ENCODE assay signal across 33 cellular contexts in genomic region chr7:77248154-77248553, GRCh38. TPM values are rescaled to one million over a fixed set of nuclear protein-coding genes. Genes with fewer than 3 reads are reported as not detected.
DNase-seq lines count a peak whose midpoint lies in the region; ATAC-seq, FAIRE-seq and TF ChIP-seq lines count a peak whose summit lies in the region.
"Had no signal": no experiment of that assay in that cellular context is flagged by ENCODE, and none has a peak within 500 bp of the region (broad histone marks: within the 10 kb centered on the region; RNA-seq: fewer than 3 reads in every experiment).

No MANE protein-coding gene starts in this region.

- H2AFZ ChIP-seq in HepG2 (ENCODE audit: low read length) (no peak overlapping the region), IMR-90 (replicated peaks; ENCODE audit: low read length, poor library complexity) (no peak overlapping the region)

- POLR2A ChIA-PET in HepG2 (lab: Yijun Ruan, JAX) = no interaction called here
- POLR2A ChIA-PET in IMR-90 (lab: Charles Lee; ENCODE audit: unreplicated experiment) = interaction anchor here (0.6 kb wide), 1 partner anchor 291 kb away, joined by 4 read pairs; no protein-coding TSS in a partner anchor

- no peaks in the 10 kb centered on the region for H3K79me1 ChIP-seq in IMR-90 (ENCODE audit: low read depth in 1 of 2, low read length in 2 of 2)

- DNase-seq in HepG2 (ENCODE audit: low spot score) = no peak
- DNase-seq in right lobe of liver = no peak
- no peak for DNase-seq in IMR-90
- DNase-seq: 8988T; ACHN; AML-193; BE2C; C1 segment of cervical spinal cord; Caco-2; Calu3; CD4-positive, alpha-beta memory T cell; CD4-positive, alpha-beta T cell; CD4-positive, CD25-positive, alpha-beta regulatory T cell; CD8-positive, alpha-beta memory T cell; CD8-positive, alpha-beta T cell; COR-L47; DMS 273 treated with DMSO at 0.1 percent for 48 hours; DMS153; DMS53; DMS79; DMS79 treated with DMSO at 0.1 percent for 48 hours; DND-41; EL had no signal

- CTCF ChIA-PET in HepG2 (lab: Yijun Ruan, JAX; ENCODE audit: low intra/inter-chr PET ratio, low total read pairs) (no interaction called here), IMR-90 (lab: Yijun Ruan, JAX) (interaction anchor here (0.9 to 2.1 kb wide), 4 partner anchors 9 to 84 kb away, joined by 4 to 19 read pairs (median 6); no protein-coding TSS in a partner anchor)

- peak overlapping the region; percentile 66; the same call in 1 of the 2 replicates for H2AK5ac ChIP-seq in IMR-90 (ENCODE audit: low read depth, low read length)

- H3K4me1 ChIP-seq in HepG2 (ENCODE audit: insufficient read depth, low read length) (peaks cover 27% of the 10 kb centered on the region), right lobe of liver (peaks cover 0 to 11% (median 0%) of the 10 kb centered on the region in 4 donors), IMR-90 (ENCODE audit: control insufficient read depth, insufficient read depth, low read length) (peaks cover 23% of the 10 kb centered on the region)
- H3K4me1 ChIP-seq: A549, BE2C, BLaER1 had no signal

- WGBS in HepG2 (ENCODE audit: low lambda C conversion rate) = 47% methylated on average over 3 of the region's 3 CpGs
- WGBS in right lobe of liver (ENCODE audit: insufficient coverage, low coverage, low lambda C conversion rate, missing lambda C conversion rate) = 77% methylated on average over 3 of the region's 3 CpGs
- WGBS in IMR-90 (ENCODE audit: extremely low coverage in 2 of 2, insufficient read length in 1 of 2), 2 experiments = no CpG with 5 or more reads among the region's 3 CpGs

- TF ChIP-seq EP300 in HepG2 (IDR thresholded peaks at IDR 0.05; ENCODE audit: low read depth in 2 of 2, low read length in 2 of 2) = no peak
- no peak for TF ChIP-seq EP300 in HepG2 (CRISPR knock-in tag; IDR thresholded peaks at IDR 0.05; ENCODE audit: borderline replicate concordance)

- H3K14ac ChIP-seq in IMR-90 (replicated peaks; ENCODE audit: low read depth, low read length) = no peak overlapping the region

- intact Hi-C loops in HepG2 (cut with micrococcal nuclease; ENCODE audit: unreplicated experiment) = no loop called here
- intact Hi-C loops in right lobe of liver (cut with DNase I) = no loop called here
- intact Hi-C loops in IMR-90 (cut with micrococcal nuclease) = no loop called here

- H3K4me3 ChIP-seq in HepG2 (replicated peaks in 1 of 3; ENCODE audit: insufficient read depth in 1 of 3, low read depth in 2 of 3, low read length in 3 of 3) (no peak overlapping the region), right lobe of liver (no peak overlapping the region), IMR-90 (ENCODE audit: insufficient read depth, low read depth, low read length) (no peak overlapping the region)
- H3K4me3 ChIP-seq: A549; BLaER1; BLaER1 treated with 17β-estradiol and CSF1 and Interleukin-3, amounts not matched to agents 10 nM and 100 nM had no signal

- ATAC-seq in HepG2 (no peak), right lobe of liver (no peak), IMR-90 (ENCODE audit: low read depth) (no peak), HG03354 (IDR thresholded peaks at IDR 0.05; ENCODE audit: poor library complexity, severe bottlenecking, unreplicated experiment) (no peak)
- ATAC-seq: A549; CD8-positive, alpha-beta T cell had no signal

- no peak overlapping the region for H3K56ac ChIP-seq in IMR-90 (ENCODE audit: extremely low read depth, insufficient read depth, low read length)

- H3K9ac ChIP-seq in HepG2 (ENCODE audit: insufficient read depth, low read depth, low read length) (no peak overlapping the region), IMR-90 (ENCODE audit: low read depth, low read length) (no peak overlapping the region)
- H3K9ac ChIP-seq: BLaER1; BLaER1 treated with 17β-estradiol and CSF1 and Interleukin-3, amounts not matched to agents 10 nM and 100 nM had no signal

- H2BK5ac ChIP-seq in IMR-90 (ENCODE audit: low read depth, low read length, poor library complexity, severe bottlenecking) = no peak overlapping the region

- TF ChIP-seq POLR2A in HepG2 (IDR thresholded peaks at IDR 0.05; ENCODE audit: insufficient read depth in 1 of 2, low read depth in 2 of 2, low read length in 2 of 2) (no peak), right lobe of liver (IDR thresholded peaks at IDR 0.05) (no peak), IMR-90 (IDR thresholded peaks at IDR 0.05; ENCODE audit: low read depth, low read length) (no peak)

- H3K27me3 ChIP-seq in HepG2 (ENCODE audit: control insufficient read depth in 1 of 2, insufficient read depth in 2 of 2, low read length in 2 of 2) (no peaks in the 10 kb centered on the region), right lobe of liver (no peaks in the 10 kb centered on the region), IMR-90 (ENCODE audit: control insufficient read depth, insufficient read depth, low read length) (no peaks in the 10 kb centered on the region)
- H3K27me3 ChIP-seq: BLaER1; BLaER1 treated with 17β-estradiol and CSF1 and Interleukin-3, amounts not matched to agents 10 nM and 100 nM had no signal

- H2AK9ac ChIP-seq in IMR-90 (replicated peaks; ENCODE audit: low read depth, low read length, poor library complexity) = no peak overlapping the region

- H3K4ac ChIP-seq in IMR-90 (ENCODE audit: low read depth, low read length) = 0 out of 2 replicates have a peak overlapping the region, but pooled peaks have one; percentile 25

- H3K9me3 ChIP-seq in HepG2 (ENCODE audit: low read length) = no peaks in the 10 kb centered on the region
- no peaks in the 10 kb centered on the region for H3K9me3 ChIP-seq in right lobe of liver
- no peaks in the 10 kb centered on the region for H3K9me3 ChIP-seq in IMR-90 (ENCODE audit: control insufficient read depth, insufficient read depth, low read length)
- H3K9me3 ChIP-seq: A549; BE2C; BLaER1; BLaER1 treated with 17β-estradiol and CSF1 and Interleukin-3, amounts not matched to agents 10 nM and 100 nM; Caco-2 had no signal

- H3K36me3 ChIP-seq in HepG2 (replicated peaks in 1 of 2; ENCODE audit: control insufficient read depth in 1 of 2, insufficient read depth in 2 of 2, low read length in 2 of 2) = no peaks in the 10 kb centered on the region
- no peaks in the 10 kb centered on the region for H3K36me3 ChIP-seq in right lobe of liver
- H3K36me3 ChIP-seq in IMR-90 (ENCODE audit: control insufficient read depth, insufficient read depth, low read length) = no peaks in the 10 kb centered on the region
- H3K36me3 ChIP-seq: BE2C; BLaER1; BLaER1 treated with 17β-estradiol and CSF1 and Interleukin-3, amounts not matched to agents 10 nM and 100 nM had no signal

- no peak for FAIRE-seq in HepG2 (lab: Jason Lieb, UNC)
- FAIRE-seq: A549, D721Med had no signal

- H4K5ac ChIP-seq in IMR-90 (ENCODE audit: low read depth, low read length) = peak overlapping the region; percentile 13; the same call in 1 of the 2 replicates

- no TSS peak for BruUV-seq in HepG2 (replicated peaks; lab: Mats Ljungman, UMichigan)
- BruUV-seq in IMR-90 (replicated peaks; lab: Mats Ljungman, UMichigan) = no TSS peak

- TF ChIP-seq RAD21 in HepG2 (CRISPR knock-in tag; IDR thresholded peaks at IDR 0.05) (no peak), IMR-90 (IDR thresholded peaks at IDR 0.05; ENCODE audit: low read length) (no peak)

- H3K9me1 ChIP-seq in IMR-90 (ENCODE audit: insufficient read depth, low read length) = peaks cover 16% of the 10 kb centered on the region

- in situ Hi-C loops in HepG2 (cut with HindIII; ENCODE audit: extremely low pct_ligation_motif_present, low pct_unique_long_range_greater_than_20kb) (loop anchor here (10.0 kb wide), 1 partner anchor 123 kb away; the partner anchor contains the start of gene CCDC146), IMR-90 (cut with MboI; ENCODE audit: low sequenced_read_pairs) (loop anchor here (5.0 to 10.0 kb wide), 2 partner anchors 79 to 123 kb away; partner anchors contain the start of gene CCDC146)

- peak overlapping the region; percentile 72; the same call in 1 of the 3 replicates for H2BK15ac ChIP-seq in IMR-90 (ENCODE audit: low read depth, low read length)

- H4K20me1 ChIP-seq in HepG2 (ENCODE audit: insufficient read depth, low read length) (no peaks in the 10 kb centered on the region), IMR-90 (ENCODE audit: insufficient read depth, low read length) (no peaks in the 10 kb centered on the region)
- H4K20me1 ChIP-seq: BLaER1; BLaER1 treated with 17β-estradiol and CSF1 and Interleukin-3, amounts not matched to agents 10 nM and 100 nM had no signal

- H3K4me2 ChIP-seq in HepG2 (ENCODE audit: low read depth, low read length) (no peak overlapping the region), IMR-90 (ENCODE audit: low read depth, low read length) (no peak overlapping the region)
- H3K4me2 ChIP-seq: A549; BLaER1; BLaER1 treated with 17β-estradiol and CSF1 and Interleukin-3, amounts not matched to agents 10 nM and 100 nM had no signal

- TF ChIP-seq CTCF in HepG2 (CRISPR knock-in tag; IDR thresholded peaks at IDR 0.05) (no peak), right lobe of liver (IDR thresholded peaks at IDR 0.05) (no peak), IMR-90 (conservative IDR thresholded peaks at IDR 0.05; ENCODE audit: low read depth, low read length) (no peak)

- peak overlapping the region in 1 of 2 experiments; percentile 50; a peak in 1 of 4 replicates for H4K8ac ChIP-seq in IMR-90 (ENCODE audit: low read depth in 2 of 2, low read length in 2 of 2)

- no peaks in the 10 kb centered on the region for H3K79me2 ChIP-seq in HepG2 (ENCODE audit: insufficient read depth, low read length)

- no peak overlapping the region for H3K23ac ChIP-seq in IMR-90 (ENCODE audit: low read depth, low read length)

- H4K91ac ChIP-seq in IMR-90 (ENCODE audit: insufficient read depth, low read depth, low read length) = peak overlapping the region; percentile 43

- dilution Hi-C loops in IMR-90 (cut with HindIII; ENCODE audit: low sequenced_read_pairs, unreplicated experiment) = no loop called here

- H2BK120ac ChIP-seq in IMR-90 (ENCODE audit: low read depth, low read length) = peak overlapping the region; percentile 80

- peak overlapping the region; percentile 42 for H3K18ac ChIP-seq in IMR-90 (ENCODE audit: low read depth, low read length)

- peak overlapping the region; percentile 79 for H2BK20ac ChIP-seq in IMR-90 (ENCODE audit: low read depth, low read length)

- H3K27ac ChIP-seq in HepG2 (ENCODE audit: extremely low read length, insufficient read depth, low read length) (no peak overlapping the region), right lobe of liver (no peak overlapping the region), IMR-90 (ENCODE audit: insufficient read depth, low read length) (no peak overlapping the region)
- H3K27ac ChIP-seq: 22Rv1; A549; BLaER1; BLaER1 treated with 17β-estradiol and CSF1 and Interleukin-3, amounts not matched to agents 10 nM and 100 nM; C4-2B had no signal

RNA-seq across cellular contexts. Expression of gene FGL2, which starts 48.5 kb away (rescaled TPM):
- 0.08 and 0.15 TPM in 2 replicates for total RNA-seq in HepG2 (2016; rRNA removed; fragmentation: Illumina TruSeq; extraction: Trizol)
- not detected in 2 replicates for total RNA-seq in HepG2 (2016; cell fraction: cytosol; rRNA removed; fragmentation: Illumina TruSeq; extraction: Trizol; ENCODE audit: low read depth)
- total RNA-seq in HepG2 (2016; cell fraction: insoluble cytoplasmic fraction; rRNA removed; fragmentation: Illumina TruSeq; extraction: Trizol) = 0.11 and 0.16 TPM in 2 replicates
- total RNA-seq in HepG2 (2016; cell fraction: membrane; rRNA removed; fragmentation: Illumina TruSeq; extraction: Trizol) = 0.03 and 0.06 TPM in 2 replicates
- 0.59 and 0.88 TPM in 2 replicates for total RNA-seq in HepG2 (2016; cell fraction: nucleus; rRNA removed; fragmentation: Illumina TruSeq; extraction: Trizol)
- 0.04 and 0.08 TPM in 2 replicates for polyA plus RNA-seq in HepG2 (2011; rRNA removed)
- polyA plus RNA-seq in HepG2 (2011; cell fraction: cytosol; rRNA removed) = 0.01 and 0.03 TPM in 2 replicates
- polyA plus RNA-seq in HepG2 (2011; cell fraction: nucleus; rRNA removed) = 0.10 and 0.24 TPM in 2 replicates
- polyA plus RNA-seq in HepG2 (2012) = 0.13 and 0.34 TPM in 2 replicates
- not detected in 2 replicates for polyA plus RNA-seq in HepG2 (2016; cell fraction: cytosol; fragmentation: Illumina TruSeq; extraction: Trizol; ENCODE audit: low read depth)
- polyA plus RNA-seq in HepG2 (2016; cell fraction: insoluble cytoplasmic fraction; fragmentation: Illumina TruSeq; extraction: Trizol; ENCODE audit: low read depth) = 0.15 TPM in 2 replicates
- polyA plus RNA-seq in HepG2 (2016; cell fraction: membrane; fragmentation: Illumina TruSeq; extraction: Trizol; ENCODE audit: low read depth) = not detected in 2 replicates
- polyA plus RNA-seq in HepG2 (2016; cell fraction: nucleus; fragmentation: Illumina TruSeq; extraction: Trizol; ENCODE audit: insufficient read depth, low read depth) = 0.31 and 0.48 TPM in 2 replicates
- not detected in 2 replicates for polyA minus RNA-seq in HepG2 (2011; rRNA and poly(A)+ RNA removed; ENCODE audit: low replicate concordance)
- polyA minus RNA-seq in HepG2 (2011; cell fraction: cytosol; rRNA and poly(A)+ RNA removed) = not detected in 2 replicates
- polyA minus RNA-seq in HepG2 (2011; cell fraction: nucleus; rRNA and poly(A)+ RNA removed) = 0.39 and 1.1 TPM in 2 replicates
- total RNA-seq in right lobe of liver = 10 to 100 TPM in 1 of 6 experiments, 1 to 10 TPM in 5; 3.4 to 19.3 (median 7.5) TPM
- total RNA-seq in IMR-90 (2012; rRNA removed) = 0.56 and 1.3 TPM in 2 replicates
- polyA plus RNA-seq in IMR-90 (2012; rRNA removed) = 0.32 and 0.47 TPM in 2 replicates
- polyA plus RNA-seq in IMR-90 (2012; cell fraction: cytosol; rRNA removed) = 0.16 and 0.18 TPM in 2 replicates
- polyA plus RNA-seq in IMR-90 (2012; cell fraction: nucleus; rRNA removed; ENCODE audit: low replicate concordance) = 0.10 TPM in 1 of 2 replicates, not detected in the other
- total RNA-seq: A673, Caco-2, Daoy had no signal
- polyA plus RNA-seq: A549, BJ had no signal
